Comparison of ENCODE assay signal across 8 cellular contexts in the genomic region with DNA sequence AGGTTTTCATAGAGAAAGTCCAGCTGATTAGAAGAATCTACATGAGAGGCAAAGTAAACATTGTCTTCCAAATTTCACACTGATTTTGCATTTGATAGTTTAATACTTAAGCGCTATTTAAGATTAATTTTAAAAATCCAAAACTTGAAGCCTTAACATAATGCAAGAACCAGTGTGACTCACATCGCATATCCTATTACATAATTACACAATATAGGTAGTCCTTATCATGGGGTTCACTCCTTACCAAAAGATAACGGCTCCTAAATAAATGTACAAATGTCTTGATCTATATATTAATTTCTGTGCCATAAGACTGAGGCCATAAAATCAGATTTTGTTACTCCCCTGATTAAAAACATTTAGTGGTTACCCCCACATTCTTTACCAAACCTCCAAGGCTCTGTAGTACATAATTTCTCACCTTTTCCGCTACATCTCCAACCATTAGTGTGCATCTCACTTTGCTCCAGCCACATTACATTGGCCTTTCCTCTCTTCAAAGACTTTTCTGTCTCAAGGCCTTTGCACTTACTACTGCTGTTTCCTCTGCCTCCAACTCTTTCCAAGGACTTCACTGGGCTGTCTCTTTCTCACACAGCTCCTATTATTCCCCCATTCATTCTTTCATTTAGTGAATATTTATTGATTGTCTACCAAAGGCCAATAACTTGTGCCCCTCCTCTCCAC. TPM values are rescaled to one million over a fixed set of nuclear protein-coding genes. Genes with fewer than 3 reads are reported as not detected.
DNase-seq lines count a peak whose midpoint lies in the region; TF ChIP-seq lines count a peak whose summit lies in the region.

No MANE protein-coding gene starts in this region.

- H3K27me3 Mint-ChIP-seq in CD14-positive monocyte (ENCODE audit: low read depth in 3 of 3) = peaks cover 0 to 5% (median 2%) of the 10 kb centered on the region in 3 donors
- H3K27me3 Mint-ChIP-seq in nephron progenitor cell (ENCODE audit: low read depth, poor library complexity) = peaks cover 7% of the 10 kb centered on the region

- no peaks in the 10 kb centered on the region for H3K27me3 ChIP-seq in MG63

- peaks cover 32 to 36% of the 10 kb centered on the region in 2 donors for H3K36me3 Mint-ChIP-seq in CD14-positive monocyte
- peaks cover 48% of the 10 kb centered on the region for H3K36me3 Mint-ChIP-seq in nephron progenitor cell (ENCODE audit: low read depth)

- DNase-seq in CD14-positive monocyte (ENCODE audit: low spot score) (no peak), MG63 (no peak), dermis blood vessel endothelial cell (peak; percentile 19), nephron progenitor cell (no peak), GM03348 (ENCODE audit: low spot score) (no peak), NCI-H2171 (lab: John Stamatoyannopoulos, UW) (no peak), NCI-H2227 (lab: John Stamatoyannopoulos, UW; ENCODE audit: unreplicated experiment) (no peak), NCI-H1092 treated with DMSO at 0.1 percent for 48 hours (lab: John Stamatoyannopoulos, UW) (no peak)

- peaks cover 4% of the 10 kb centered on the region; the same call in 1 of the 2 replicates for H3K9me3 ChIP-seq in MG63

- H3K4me3 Mint-ChIP-seq in CD14-positive monocyte (peak overlapping the region; percentile 98), nephron progenitor cell (peak overlapping the region; percentile 97)

- H3K4me1 Mint-ChIP-seq in CD14-positive monocyte (peaks cover 35% of the 10 kb centered on the region), nephron progenitor cell (peaks cover 26% of the 10 kb centered on the region)

- TF ChIP-seq CTCF in CD14-positive monocyte (IDR thresholded peaks at IDR 0.05) (no peak), nephron progenitor cell (IDR thresholded peaks at IDR 0.05) (no peak)

- peaks cover 0 to 3% (median 0%) of the 10 kb centered on the region in 7 donors for H3K9me3 Mint-ChIP-seq in CD14-positive monocyte
- peaks cover 18% of the 10 kb centered on the region for H3K9me3 Mint-ChIP-seq in nephron progenitor cell

- peak overlapping the region; percentile 78 to 99 (median 99) for H3K27ac Mint-ChIP-seq in CD14-positive monocyte
- H3K27ac Mint-ChIP-seq in nephron progenitor cell = peak overlapping the region; percentile 100

- intact Hi-C loops in CD14-positive monocyte (cut with micrococcal nuclease) = loop anchor here in 1 of 2 donors (5.0 kb wide), 1 partner anchor 375 kb away; the partner anchor contains the start of gene ERAP1

- H3K4me3 ChIP-seq in MG63 = peak overlapping the region; percentile 86

- peaks cover 25% of the 10 kb centered on the region for H3K36me3 ChIP-seq in MG63

RNA-seq across cellular contexts. Expression of gene RIOK2, which starts 1.0 kb away (rescaled TPM):
- polyA plus RNA-seq in CD14-positive monocyte = 10 to 100 TPM; 12.7 to 16.4 TPM
- total RNA-seq in MG63 (2014; rRNA removed; shearing (Covaris generic); ENCODE audit: low replicate concordance) = 28.4 and 29.2 TPM in 2 replicates
- total RNA-seq in dermis blood vessel endothelial cell = 23.3 and 46.6 TPM in 2 replicates

RNA-seq across cellular contexts. Expression of gene LIX1, which starts 39.6 kb away (rescaled TPM):
- not detected for polyA plus RNA-seq in CD14-positive monocyte
- not detected in 2 replicates for total RNA-seq in MG63 (2014; rRNA removed; shearing (Covaris generic); ENCODE audit: low replicate concordance)
- not detected in 2 replicates for total RNA-seq in dermis blood vessel endothelial cell
